21 cellular contexts compared by ENCODE assay signal in genomic region chr3:123640311-123641083, GRCh38. TPM values are rescaled to one million over a fixed set of nuclear protein-coding genes. Genes with fewer than 3 reads are reported as not detected.
DNase-seq lines count a peak whose midpoint lies in the region; ATAC-seq, FAIRE-seq and TF ChIP-seq lines count a peak whose summit lies in the region.
"Had no signal": no experiment of that assay in that cellular context is flagged by ENCODE, and none has a peak within 500 bp of the region (broad histone marks: within the 10 kb centered on the region; RNA-seq: fewer than 3 reads in every experiment).

No MANE protein-coding gene starts in this region.

- H3K79me1 ChIP-seq in neuronal stem cell (ENCODE audit: low read depth, low read length) = no peaks in the 10 kb centered on the region

- H4K91ac ChIP-seq in neuronal stem cell (ENCODE audit: low read depth, low read length, poor library complexity) = no peak overlapping the region

- ATAC-seq in GM21423 (IDR thresholded peaks at IDR 0.05; ENCODE audit: unreplicated experiment) = no peak
- ATAC-seq: HCT116; left ventricle myocardium superior; stimulated activated effector memory CD8-positive, alpha-beta T cell treated with anti-CD3 and anti-CD28 coated beads, Interleukin-12 subunit alpha, Interleukin-12 subunit beta, amount 100 ng/mL, for 72 hours had no signal

- intact Hi-C loops in tibial artery (cut with DNase I; ENCODE audit: low total_unique reads) = no loop called here

- H3K36me3 ChIP-seq in esophagus (ENCODE audit: control insufficient read depth in 2 of 2, insufficient read depth in 2 of 2, low read length in 1 of 2) (peaks cover 0 to 5% of the 10 kb centered on the region in 2 donors), neuronal stem cell (replicated peaks in 1 of 2; ENCODE audit: control insufficient read depth in 2 of 2, insufficient read depth in 2 of 2, low read length in 2 of 2) (peaks cover 3 to 12% of the 10 kb centered on the region in 2 donors), tibial artery (peaks cover 65 to 86% (median 83%) of the 10 kb centered on the region in 3 donors)
- H3K36me3 ChIP-seq: brain microvascular endothelial cell had no signal

- no peak overlapping the region for H2BK15ac ChIP-seq in neuronal stem cell (ENCODE audit: low read length)

- peak overlapping the region; percentile 78 for H2BK12ac ChIP-seq in neuronal stem cell (ENCODE audit: low read length)

- H2BK120ac ChIP-seq in neuronal stem cell (ENCODE audit: low read depth, low read length) = no peak overlapping the region

- H3K4me2 ChIP-seq in neuronal stem cell (ENCODE audit: insufficient read depth, low read length, poor library complexity, severe bottlenecking) = no peak overlapping the region

- H3K4me3 ChIP-seq in esophagus (ENCODE audit: low read depth in 1 of 2, low read length in 2 of 2) = no peak overlapping the region
- H3K4me3 ChIP-seq in neuronal stem cell (ENCODE audit: low read length in 2 of 2) = no peak overlapping the region
- no peak overlapping the region for H3K4me3 ChIP-seq in tibial artery

- peak overlapping the region; percentile 60 for H3K14ac ChIP-seq in neuronal stem cell (ENCODE audit: low read length)

- no peak overlapping the region for H3K18ac ChIP-seq in neuronal stem cell (ENCODE audit: low read length)

- FAIRE-seq in H54 (lab: Jason Lieb, UNC) = no peak
- FAIRE-seq: GM19239 had no signal

- no peak overlapping the region for H2AFZ ChIP-seq in neuronal stem cell (ENCODE audit: low read length)

- H3K9me3 ChIP-seq in esophagus (ENCODE audit: control insufficient read depth in 2 of 2, insufficient read depth in 1 of 2, low read depth in 1 of 2, low read length in 1 of 2) (no peaks in the 10 kb centered on the region), neuronal stem cell (replicated peaks in 1 of 2; ENCODE audit: control insufficient read depth in 2 of 2, insufficient read depth in 1 of 2, low read depth in 1 of 2, low read length in 2 of 2) (no peaks in the 10 kb centered on the region), tibial artery (no peaks in the 10 kb centered on the region)

- H3K23ac ChIP-seq in neuronal stem cell (ENCODE audit: low read depth, low read length, poor library complexity) = no peak overlapping the region

- H3K27me3 ChIP-seq in esophagus (ENCODE audit: control insufficient read depth in 1 of 2, insufficient read depth in 2 of 2, low read length in 2 of 2) (no peaks in the 10 kb centered on the region), neuronal stem cell (ENCODE audit: control insufficient read depth in 3 of 3, insufficient read depth in 3 of 3, low read depth in 1 of 3, low read length in 3 of 3) (no peaks in the 10 kb centered on the region), tibial artery (no peaks in the 10 kb centered on the region)
- H3K27me3 ChIP-seq: brain microvascular endothelial cell had no signal

- H3K4me1 ChIP-seq in esophagus (ENCODE audit: control insufficient read depth in 2 of 2, insufficient read depth in 2 of 2, low read length in 1 of 2) = peaks cover 6 to 7% of the 10 kb centered on the region in 2 donors
- peaks cover 11 to 18% of the 10 kb centered on the region in 2 donors for H3K4me1 ChIP-seq in neuronal stem cell (ENCODE audit: control insufficient read depth in 2 of 2, insufficient read depth in 1 of 2, low read depth in 1 of 2, low read length in 2 of 2)
- H3K4me1 ChIP-seq in tibial artery = peaks cover 0 to 77% (median 39%) of the 10 kb centered on the region in 4 donors

- no peak overlapping the region for H4K8ac ChIP-seq in neuronal stem cell (ENCODE audit: low read depth, low read length)

- H3K27ac ChIP-seq in esophagus (ENCODE audit: low read depth in 2 of 2, low read length in 1 of 2) (peak overlapping the region; percentile 21 to 40), neuronal stem cell (replicated peaks; ENCODE audit: low read length) (no peak overlapping the region), tibial artery (peak overlapping the region; percentile 43 to 94)
- H3K27ac ChIP-seq: brain microvascular endothelial cell, epithelial cell of prostate, VCaP had no signal

- WGBS in esophagus, 2 donors = 88% methylated on average over 17 of the region's 17 CpGs
- WGBS in neuronal stem cell (ENCODE audit: extremely low coverage in 2 of 2, insufficient read length in 2 of 2, insufficient replicate concordance in 1 of 2), 2 donors = no CpG with 5 or more reads among the region's 17 CpGs

- no peak overlapping the region for H2AK5ac ChIP-seq in neuronal stem cell (ENCODE audit: low read depth, low read length)

- DNase-seq in M059J (ENCODE audit: low read depth) (peak; percentile 51), neuronal stem cell (ENCODE audit: low spot score) (no peak), tibial artery (peak in 1 of 2 donors; percentile 67), H54 (ENCODE audit: insufficient read length, low spot score) (no peak)
- no peak for DNase-seq in stimulated activated CD4-positive, alpha-beta T cell treated with anti-CD3 and anti-CD28 coated beads, Interleukin-12 subunit alpha, Interleukin-12 subunit beta, amount 100 ng/mL, for 4 hours
- DNase-seq: activated CD4-positive, alpha-beta T cell treated with anti-CD3 and anti-CD28 coated beads, Interleukin-2, amount 50 U/mL, for 48 hours; activated T-cell treated with anti-CD3 and anti-CD28 coated beads, Interleukin-2, amount 50 U/mL, for 1 hour; brain microvascular endothelial cell; KG1; left ventricle myocardium superior; naive B cell; NCI-H2029 treated with DMSO at 0.1 percent for 48 hours; NCI-H510A treated with DMSO at 0.1 percent for 48 hours; Right ventricle myocardium superior had no signal

- TF ChIP-seq CTCF in tibial artery (IDR thresholded peaks at IDR 0.05) = no peak

- no peak overlapping the region for H2BK5ac ChIP-seq in neuronal stem cell (ENCODE audit: low read length)

- no peak overlapping the region for H3K4ac ChIP-seq in neuronal stem cell (ENCODE audit: low read length)

- H3K9ac ChIP-seq in neuronal stem cell (ENCODE audit: low read depth, low read length, poor library complexity) = no peak overlapping the region

- TF ChIP-seq POLR2A in H54 (IDR thresholded peaks at IDR 0.05; ENCODE audit: low read depth, low read length) = no peak

RNA-seq across cellular contexts. Expression of gene HACD2, which starts 55.6 kb away (rescaled TPM):
- 43.4 and 63.9 TPM in 2 replicates for total RNA-seq in M059J (2014; rRNA removed; shearing (Covaris generic))
- 10 to 100 TPM; 12.0 to 17.1 TPM for polyA plus RNA-seq in esophagus
- 15.9 TPM for polyA plus RNA-seq in neuronal stem cell (2013, experiment 1 of 2)
- polyA plus RNA-seq in neuronal stem cell (2013, experiment 2 of 2) = 15.7 TPM
